Comparison of ENCODE assay signal across 1 cellular context in genomic region chr6:107459283-107460073, GRCh38.
TF ChIP-seq lines count a peak whose summit lies in the region.

Gene PDSS2 (minus strand): TSS chr6:107459564. CDS start chr6:107459285, 279 bp downstream.

TF ChIP-seq in HepG2, 621 proteins besides CTCF, POLR2A, EP300 and RAD21 (continued from another document and continues in another):
- TF ChIP-seq ZGPAT (CRISPR knock-in tag; IDR thresholded peaks at IDR 0.05) (peak; percentile 86), ZNF318 (CRISPR knock-in tag; IDR thresholded peaks at IDR 0.05) (no peak; the same call in 1 of the 2 replicates), ZNF431 (CRISPR knock-in tag; IDR thresholded peaks at IDR 0.05; ENCODE audit: borderline replicate concordance, low read depth) (peak; percentile 85; the same call in 1 of the 2 replicates), MXD1 (CRISPR knock-in tag; IDR thresholded peaks at IDR 0.05) (0 out of 2 replicates have a peak, but pooled peaks have one; percentile 64), DMTF1 (CRISPR knock-in tag; IDR thresholded peaks at IDR 0.05) (no peak), HNF4G (IDR thresholded peaks at IDR 0.05; ENCODE audit: borderline replicate concordance, low read depth, low read length) (no peak), HNF4G (CRISPR knock-in tag; IDR thresholded peaks at IDR 0.05; ENCODE audit: borderline replicate concordance, low read depth) (no peak; the same call in 1 of the 2 replicates), TARDBP (CRISPR knock-in tag; IDR thresholded peaks at IDR 0.05) (peak; percentile 79), NFYB (CRISPR knock-in tag; IDR thresholded peaks at IDR 0.05) (no peak), HOMEZ (CRISPR knock-in tag; IDR thresholded peaks at IDR 0.05; ENCODE audit: low read depth) (peak; percentile 78; the same call in 1 of the 2 replicates), ZFP62 (CRISPR knock-in tag; IDR thresholded peaks at IDR 0.05) (no peak), ZNF33B (CRISPR knock-in tag; IDR thresholded peaks at IDR 0.05) (peak; percentile 79; the same call in 1 of the 2 replicates), SNAI1 (CRISPR knock-in tag; IDR thresholded peaks at IDR 0.05; ENCODE audit: borderline replicate concordance) (peak; percentile 76; the same call in 1 of the 2 replicates), ZC3H13 (CRISPR knock-in tag; IDR thresholded peaks at IDR 0.05) (peak; percentile 64; the same call in 1 of the 2 replicates), SAP130 (CRISPR knock-in tag; IDR thresholded peaks at IDR 0.05; ENCODE audit: low read depth) (peak; percentile 85), ZNF205 (CRISPR knock-in tag; IDR thresholded peaks at IDR 0.05) (0 out of 2 replicates have a peak, but pooled peaks have one; percentile 18), CBFB (CRISPR knock-in tag; IDR thresholded peaks at IDR 0.05) (peak; percentile 66; the same call in 1 of the 2 replicates), ZNF770 (CRISPR knock-in tag; IDR thresholded peaks at IDR 0.05) (peak; percentile 50; the same call in 1 of the 2 replicates), RORA (CRISPR knock-in tag; IDR thresholded peaks at IDR 0.05) (no peak), MEIS2 (CRISPR knock-in tag; IDR thresholded peaks at IDR 0.05) (peak; percentile 85; the same call in 1 of the 2 replicates), SKI (IDR thresholded peaks at IDR 0.05; ENCODE audit: partially characterized antibody) (peak; percentile 73), MLLT10 (CRISPR knock-in tag; IDR thresholded peaks at IDR 0.05) (no peak), ZNF607 (CRISPR knock-in tag; IDR thresholded peaks at IDR 0.05; ENCODE audit: borderline replicate concordance) (peak; percentile 76; the same call in 1 of the 2 replicates), E2F5 (CRISPR knock-in tag; conservative IDR thresholded peaks at IDR 0.05) (no peak), RFXANK (CRISPR knock-in tag; IDR thresholded peaks at IDR 0.05) (no peak), SOX13 (IDR thresholded peaks at IDR 0.05) (no peak), SOX13 (CRISPR knock-in tag; conservative IDR thresholded peaks at IDR 0.05 in 1 of 2, IDR thresholded peaks at IDR 0.05 in 1 of 2) (0 out of 4 replicates have a peak, but pooled peaks of 1 of the 2 experiments have one; percentile 26), DMAP1 (CRISPR knock-in tag; IDR thresholded peaks at IDR 0.05) (peak; percentile 71; the same call in 1 of the 2 replicates), ZNF430 (CRISPR knock-in tag; IDR thresholded peaks at IDR 0.05) (peak; percentile 28; the same call in 1 of the 2 replicates), TCF7 (IDR thresholded peaks at IDR 0.05; ENCODE audit: low read depth) (no peak), ZNF558 (CRISPR knock-in tag; IDR thresholded peaks at IDR 0.05; ENCODE audit: borderline replicate concordance) (peak; percentile 53; the same call in 1 of the 2 replicates), ZNF12 (CRISPR knock-in tag; IDR thresholded peaks at IDR 0.05) (no peak), HDAC2 (CRISPR knock-in tag; IDR thresholded peaks at IDR 0.05) (peak; percentile 69), ZBTB14 (CRISPR knock-in tag; IDR thresholded peaks at IDR 0.05) (no peak), RBFOX2 (IDR thresholded peaks at IDR 0.05; ENCODE audit: low read depth, low read length) (peak; percentile 73), ATF1 (CRISPR knock-in tag; IDR thresholded peaks at IDR 0.05) (no peak), CHD4 (IDR thresholded peaks at IDR 0.05; ENCODE audit: borderline replicate concordance, low read length) (peak; percentile 81; the same call in 1 of the 2 replicates), YEATS2 (CRISPR knock-in tag; IDR thresholded peaks at IDR 0.05; ENCODE audit: borderline replicate concordance) (peak; percentile 88), MIER2 (CRISPR knock-in tag; IDR thresholded peaks at IDR 0.05) (peak; percentile 23; the same call in 1 of the 2 replicates), ZNF75D (CRISPR knock-in tag; IDR thresholded peaks at IDR 0.05; ENCODE audit: borderline replicate concordance) (no peak), ARID3A (IDR thresholded peaks at IDR 0.05; ENCODE audit: low read depth, low read length) (no peak), GABPB1 (CRISPR knock-in tag; IDR thresholded peaks at IDR 0.05) (peak; percentile 76)
